In the genomic region with DNA sequence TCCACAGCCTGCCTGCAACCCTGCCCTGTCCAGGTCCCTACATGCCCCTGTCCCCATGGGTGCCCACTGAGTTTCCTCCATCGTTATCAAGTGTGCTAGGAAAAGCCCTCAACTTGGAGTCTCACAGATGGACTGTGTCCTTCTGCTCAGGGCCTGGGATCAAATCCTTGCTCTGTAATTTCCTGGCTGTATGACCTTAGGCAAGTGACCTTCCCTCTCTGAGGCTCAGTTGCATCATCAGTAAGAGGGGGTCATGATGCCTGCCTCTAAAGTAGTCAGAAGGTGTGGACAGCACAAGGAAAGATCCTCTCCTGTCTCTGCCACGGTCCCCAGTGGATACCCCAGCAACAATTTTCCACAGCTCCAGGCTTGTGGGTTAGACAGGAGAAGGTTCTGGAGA, we compare ENCODE assay signal across 35 cellular contexts. TPM values are rescaled to one million over a fixed set of nuclear protein-coding genes. Genes with fewer than 3 reads are reported as not detected.
"Had no signal": no experiment of that assay in that cellular context is flagged by ENCODE, and none has a peak within 500 bp of the region (broad histone marks: within the 10 kb centered on the region; RNA-seq: fewer than 3 reads in every experiment).

No MANE protein-coding gene starts in this region.

- H3K4me3 ChIP-seq: adrenal gland, ascending aorta, cardiac muscle cell had no signal

- ATAC-seq: activated CD8-positive, alpha-beta memory T cell treated with anti-CD3 and anti-CD28 coated beads, Interleukin-2, amount 10 ng/mL, durations not matched to agents 7 days and 5 days; activated CD8-positive, alpha-beta T cell treated with anti-CD3 and anti-CD28 coated beads, Interleukin-2, amount 10 ng/mL, durations not matched to agents 7 days and 5 days; activated naive CD4-positive, alpha-beta T cell treated with anti-CD3 and anti-CD28 coated beads, Interleukin-2, amount 50 U/mL, for 72 hours; activated T-cell treated with anti-CD3 and anti-CD28 coated beads, Interleukin-2, amount 50 U/mL, for 4 hours; activated T-cell treated with anti-CD3 and anti-CD28 coated beads, Interleukin-2, amount 50 U/mL, for 72 hours; activated T-helper 17 cell treated with anti-CD3 and anti-CD28 coated beads, Interleukin-2, amount 50 U/mL, for 72 hours had no signal

- H3K4me1 ChIP-seq: ascending aorta had no signal

- H3K9me3 ChIP-seq: adrenal gland, ascending aorta had no signal

- H3K27ac ChIP-seq: adrenal gland, ascending aorta, cardiac muscle cell, VCaP had no signal

- DNase-seq: activated B cell treated with CpG ODN at 0.5 μM for 24 hours; activated CD4-positive, alpha-beta memory T cell treated with anti-CD3 and anti-CD28 coated beads for 36 hours; activated CD4-positive, alpha-beta T cell treated with anti-CD3 and anti-CD28 coated beads for 4 hours; activated CD4-positive, alpha-beta T cell treated with anti-CD3 and anti-CD28 coated beads, Interleukin-2, amount 10 ng/mL, durations not matched to agents 24 days and 14 days; activated CD4-positive, alpha-beta T cell treated with anti-CD3 and anti-CD28 coated beads, Interleukin-2, amount 50 U/mL, for 1 hour; activated CD4-positive, alpha-beta T cell treated with anti-CD3 and anti-CD28 coated beads, Interleukin-2, amount 50 U/mL, for 4 hours; activated CD4-positive, CD25-positive, alpha-beta regulatory T cell treated with anti-CD3 and anti-CD28 coated beads, Interleukin-2, amount 50 U/mL, for 72 hours; activated CD8-positive, alpha-beta memory T cell treated with anti-CD3 and anti-CD28 coated beads for 24 hours; activated CD8-positive, alpha-beta memory T cell treated with anti-CD3 and anti-CD28 coated beads, Interleukin-2, amount 10 ng/mL, durations not matched to agents 7 days and 5 days; activated CD8-positive, alpha-beta memory T cell treated with anti-CD3 and anti-CD28 coated beads, Interleukin-2, amount 50 U/mL, for 48 hours; activated CD8-positive, alpha-beta T cell treated with anti-CD3 and anti-CD28 coated beads, Interleukin-2, amount 10 ng/mL, durations not matched to agents 7 days and 5 days; activated effector memory CD4-positive, alpha-beta T cell treated with anti-CD3 and anti-CD28 coated beads, Interleukin-2, amount 50 U/mL, for 16 hours; activated gamma-delta T cell treated with Interleukin-2 at 50 U/mL for 16 hours; activated naive CD4-positive, alpha-beta T cell; activated naive CD4-positive, alpha-beta T cell treated with anti-CD3 and anti-CD28 coated beads for 36 hours; activated naive CD4-positive, alpha-beta T cell treated with anti-CD3 and anti-CD28 coated beads, Interleukin-2, amount 50 U/mL, for 16 hours; activated naive CD8-positive, alpha-beta T cell treated with anti-CD3 and anti-CD28 coated beads for 36 hours; activated T-cell treated with anti-CD3 and anti-CD28 coated beads, Interleukin-2, amount 50 U/mL, for 4 hours; activated T-cell treated with anti-CD3 and anti-CD28 coated beads, Interleukin-2, amount 50 U/mL, for 72 hours; adrenal gland; amniotic stem cell; anterior cingulate cortex; caudate nucleus; cerebellar nuclear complex; SW 1271; T-helper 1 cell; T-helper 2 cell; T-helper 9 cell had no signal

- H3K36me3 ChIP-seq: adrenal gland, ascending aorta, cardiac muscle cell had no signal

- FAIRE-seq: bronchial epithelial cell, TTC549 had no signal

- H3K27me3 ChIP-seq: adrenal gland, ascending aorta, cardiac muscle cell had no signal

RNA-seq across cellular contexts. Expression of gene RASAL1, which starts 22.2 kb away (rescaled TPM):
- total RNA-seq: activated CD8-positive, alpha-beta memory T cell treated with anti-CD3 and anti-CD28 coated beads, Interleukin-2, amount 10 ng/mL, durations not matched to agents 7 days and 5 days had no signal

RNA-seq across cellular contexts. Expression of gene CFAP73, which starts 36.1 kb away (rescaled TPM):
- total RNA-seq: activated CD4-positive, alpha-beta T cell treated with anti-CD3 and anti-CD28 coated beads, Interleukin-2, amount 10 ng/mL, durations not matched to agents 24 days and 14 days; activated CD8-positive, alpha-beta memory T cell treated with anti-CD3 and anti-CD28 coated beads, Interleukin-2, amount 10 ng/mL, durations not matched to agents 7 days and 5 days; ascending aorta; bronchial epithelial cell; cardiac muscle cell had no signal
- polyA plus RNA-seq: cardiac muscle cell had no signal

RNA-seq across cellular contexts. Expression of gene DTX1, which starts 56.9 kb away (rescaled TPM):
- total RNA-seq: activated CD8-positive, alpha-beta T cell treated with anti-CD3 and anti-CD28 coated beads, Interleukin-2, amount 10 ng/mL, durations not matched to agents 7 days and 5 days; bronchial epithelial cell had no signal
